Comparison of ENCODE assay signal across 26 cellular contexts in the genomic region with DNA sequence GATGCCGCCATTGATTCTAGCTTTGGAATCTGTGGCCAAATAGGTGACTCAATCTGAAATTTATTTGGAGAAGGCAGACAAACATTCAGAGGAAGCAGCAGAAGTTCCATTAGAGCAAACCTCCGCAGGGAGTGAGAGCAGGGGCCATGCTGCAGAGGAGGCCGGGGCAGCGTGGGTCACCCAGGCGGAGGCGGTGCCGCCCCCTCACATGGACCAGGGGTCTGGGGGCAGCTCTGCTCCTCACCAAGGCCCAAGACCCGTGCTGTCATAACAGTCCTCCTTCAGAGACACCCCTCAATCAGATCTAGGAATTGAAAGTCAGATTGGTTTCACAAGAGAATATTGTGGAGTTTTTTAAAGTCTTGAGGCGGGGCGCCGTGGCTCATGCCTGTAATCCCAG.
"Had no signal": no experiment of that assay in that cellular context is flagged by ENCODE, and none has a peak within 500 bp of the region (broad histone marks: within the 10 kb centered on the region; RNA-seq: fewer than 3 reads in every experiment).

No MANE protein-coding gene starts in this region.

- H3K4me3 ChIP-seq: colonic mucosa, esophagus muscularis mucosa, heart right ventricle, left ventricle myocardium inferior, lower lobe of right lung, ovary, psoas muscle, thoracic aorta, tibial nerve, upper lobe of left lung, uterus had no signal

- ATAC-seq: heart right ventricle; left colon; lower lobe of right lung; natural killer cell; psoas muscle; right cardiac atrium; stimulated activated naive B cell treated with anti-CD40 and anti-IgM and Interleukin-4, amounts not matched to agents 10 μg/mL and 1 μg/mL and 100 μg/mL, for 72 hours had no signal

- DNase-seq: colonic mucosa; effector memory CD4-positive, alpha-beta T cell; foreskin melanocyte; glutamatergic neuron; heart right ventricle; hypothalamus; immature natural killer cell; islet precursor cell; kidney glomerular epithelial cell; left colon; left ventricle myocardium inferior; lower lobe of right lung; natural killer cell; occipital lobe; ovary; psoas muscle; right cardiac atrium; small intestine; stimulated activated CD4-positive, alpha-beta T cell treated with anti-CD3 and anti-CD28 coated beads, Interleukin-15, amount 100 ng/mL, for 24 hours; stimulated activated CD4-positive, alpha-beta T cell treated with anti-CD3 and anti-CD28 coated beads, Interleukin-2, amount 100 ng/mL, for 48 hours; stimulated activated naive B cell treated with anti-CD40 and anti-IgM and Interleukin-4, amounts not matched to agents 10 μg/mL and 1 μg/mL and 100 μg/mL, for 72 hours; upper lobe of left lung; uterus had no signal
